Comparison of ENCODE assay signal across 31 cellular contexts in the genomic region with DNA sequence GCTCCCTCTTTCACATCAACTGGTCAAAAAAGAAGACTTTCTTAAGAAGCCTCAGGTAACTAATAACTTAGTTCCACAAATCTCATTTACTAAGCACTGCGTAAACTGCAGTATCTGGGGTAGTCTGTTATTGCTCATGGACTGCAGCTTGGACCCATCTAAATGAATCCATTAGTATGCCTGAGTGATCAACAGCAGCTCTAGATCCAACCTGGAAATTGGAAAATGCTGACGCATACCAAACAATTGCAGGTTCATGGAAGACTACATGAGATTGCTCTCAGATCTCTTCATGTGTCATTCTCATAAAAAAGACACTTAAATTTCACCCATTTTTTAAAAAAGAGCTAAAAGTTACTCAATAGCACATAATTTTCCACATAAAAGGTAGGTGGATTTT.
"Had no signal": no experiment of that assay in that cellular context is flagged by ENCODE, and none has a peak within 500 bp of the region (broad histone marks: within the 10 kb centered on the region; RNA-seq: fewer than 3 reads in every experiment).

No MANE protein-coding gene starts in this region.

- H3K27ac ChIP-seq: PC-9, VCaP had no signal

- H3K27me3 ChIP-seq: MG63 had no signal

- H3K4me1 Mint-ChIP-seq: activated B cell treated with CpG ODN at 0.5 μM for 24 hours; activated naive CD4-positive, alpha-beta T cell treated with anti-CD3 and anti-CD28 coated beads, Interleukin-2, amount 10 ng/mL, durations not matched to agents 7 days and 5 days; activated naive CD8-positive, alpha-beta T cell treated with anti-CD3 and anti-CD28 coated beads, Interleukin-2, amount 50 U/mL, for 24 hours; brain; central memory CD8-positive, alpha-beta T cell had no signal

- H3K9me3 ChIP-seq: MG63 had no signal

- H3K9me3 Mint-ChIP-seq: activated B cell treated with CpG ODN at 0.5 μM for 24 hours; activated CD4-positive, alpha-beta T cell treated with anti-CD3 and anti-CD28 coated beads, Interleukin-2, amount 10 ng/mL, durations not matched to agents 7 days and 5 days; activated naive CD4-positive, alpha-beta T cell treated with anti-CD3 and anti-CD28 coated beads, Interleukin-2, amount 10 ng/mL, durations not matched to agents 7 days and 5 days; activated naive CD8-positive, alpha-beta T cell treated with anti-CD3 and anti-CD28 coated beads, Interleukin-2, amount 50 U/mL, for 24 hours; activated T-cell treated with anti-CD3 and anti-CD28 coated beads, Interleukin-2, amount 50 U/mL, for 24 hours; brain; central memory CD8-positive, alpha-beta T cell had no signal

- DNase-seq: activated B cell treated with CpG ODN at 0.5 μM for 24 hours; activated CD4-positive, alpha-beta T cell treated with anti-CD3 and anti-CD28 coated beads for 1 hour; activated CD4-positive, alpha-beta T cell treated with anti-CD3 and anti-CD28 coated beads, Interleukin-2, amount 10 ng/mL, durations not matched to agents 7 days and 5 days; activated CD4-positive, alpha-beta T cell treated with anti-CD3 and anti-CD28 coated beads, Interleukin-2, amount 50 U/mL, for 48 hours; activated CD8-positive, alpha-beta T cell treated with anti-CD3 and anti-CD28 coated beads, Interleukin-2, amount 10 ng/mL, durations not matched to agents 7 days and 5 days; activated naive CD4-positive, alpha-beta T cell treated with anti-CD3 and anti-CD28 coated beads, Interleukin-2, amount 10 ng/mL, durations not matched to agents 7 days and 5 days; activated naive CD8-positive, alpha-beta T cell treated with anti-CD3 and anti-CD28 coated beads, Interleukin-2, amount 50 U/mL, for 24 hours; activated T-cell treated with anti-CD3 and anti-CD28 coated beads, Interleukin-2, amount 50 U/mL, for 24 hours; anterior cingulate cortex; Karpas-422; KBM-7; MG63; NCI-H1048; NCI-H1105 treated with DMSO at 0.1 percent for 48 hours; NCI-H1436; NCI-H1694; NCI-H1930; NCI-H2081 treated with DMSO at 0.1 percent for 48 hours; NCI-H226; NCI-H524 treated with DMSO at 0.1 percent for 48 hours; NK-92 treated with Interleukin-12 subunit alpha and Interleukin-12 subunit beta, amount 100 ng/mL, for 24 hours; PC-9; Right ventricle myocardium superior; SW 1271; T-helper 1 cell; T-helper 2 cell; T-helper 9 cell had no signal

- H3K27ac Mint-ChIP-seq: activated B cell treated with CpG ODN at 0.5 μM for 24 hours; activated CD4-positive, alpha-beta T cell treated with anti-CD3 and anti-CD28 coated beads, Interleukin-2, amount 10 ng/mL, durations not matched to agents 7 days and 5 days; activated CD8-positive, alpha-beta T cell treated with anti-CD3 and anti-CD28 coated beads, Interleukin-2, amount 10 ng/mL, durations not matched to agents 7 days and 5 days; activated naive CD4-positive, alpha-beta T cell treated with anti-CD3 and anti-CD28 coated beads, Interleukin-2, amount 10 ng/mL, durations not matched to agents 7 days and 5 days; activated naive CD8-positive, alpha-beta T cell; activated naive CD8-positive, alpha-beta T cell treated with anti-CD3 and anti-CD28 coated beads, Interleukin-2, amount 50 U/mL, for 24 hours; activated T-cell treated with anti-CD3 and anti-CD28 coated beads, Interleukin-2, amount 50 U/mL, for 24 hours; brain had no signal

- H3K27me3 Mint-ChIP-seq: activated B cell treated with CpG ODN at 0.5 μM for 24 hours; activated CD4-positive, alpha-beta T cell treated with anti-CD3 and anti-CD28 coated beads, Interleukin-2, amount 10 ng/mL, durations not matched to agents 7 days and 5 days; activated naive CD4-positive, alpha-beta T cell treated with anti-CD3 and anti-CD28 coated beads, Interleukin-2, amount 10 ng/mL, durations not matched to agents 7 days and 5 days; activated naive CD8-positive, alpha-beta T cell; activated naive CD8-positive, alpha-beta T cell treated with anti-CD3 and anti-CD28 coated beads, Interleukin-2, amount 50 U/mL, for 24 hours; activated T-cell treated with anti-CD3 and anti-CD28 coated beads, Interleukin-2, amount 50 U/mL, for 24 hours; brain; central memory CD8-positive, alpha-beta T cell had no signal

- H3K4me3 Mint-ChIP-seq: activated B cell treated with CpG ODN at 0.5 μM for 24 hours; activated CD4-positive, alpha-beta T cell treated with anti-CD3 and anti-CD28 coated beads, Interleukin-2, amount 10 ng/mL, durations not matched to agents 7 days and 5 days; activated CD8-positive, alpha-beta T cell treated with anti-CD3 and anti-CD28 coated beads, Interleukin-2, amount 10 ng/mL, durations not matched to agents 7 days and 5 days; activated naive CD4-positive, alpha-beta T cell treated with anti-CD3 and anti-CD28 coated beads, Interleukin-2, amount 10 ng/mL, durations not matched to agents 7 days and 5 days; activated naive CD8-positive, alpha-beta T cell; activated naive CD8-positive, alpha-beta T cell treated with anti-CD3 and anti-CD28 coated beads, Interleukin-2, amount 50 U/mL, for 24 hours; activated T-cell treated with anti-CD3 and anti-CD28 coated beads, Interleukin-2, amount 50 U/mL, for 24 hours; brain; central memory CD8-positive, alpha-beta T cell had no signal

- H2AFZ ChIP-seq: PC-9 had no signal

- H3K4me3 ChIP-seq: MG63, PC-9 had no signal

- H3K4me2 ChIP-seq: PC-9 had no signal

- ATAC-seq: activated CD8-positive, alpha-beta T cell treated with anti-CD3 and anti-CD28 coated beads, Interleukin-2, amount 10 ng/mL, durations not matched to agents 7 days and 5 days; activated naive CD8-positive, alpha-beta T cell treated with anti-CD3 and anti-CD28 coated beads, Interleukin-2, amount 50 U/mL, for 24 hours had no signal
